18 cellular contexts compared by ENCODE assay signal in genomic region chr14:97477353-97477752, GRCh38.
DNase-seq lines count a peak whose midpoint lies in the region; ATAC-seq and TF ChIP-seq lines count a peak whose summit lies in the region.
"Had no signal": no experiment of that assay in that cellular context is flagged by ENCODE, and none has a peak within 500 bp of the region (broad histone marks: within the 10 kb centered on the region; RNA-seq: fewer than 3 reads in every experiment).

No MANE protein-coding gene starts in this region.

- no peak for TF ChIP-seq CTCF in CD8-positive, alpha-beta T cell (IDR thresholded peaks at IDR 0.05)
- TF ChIP-seq CTCF in tibial nerve (IDR thresholded peaks at IDR 0.05): no peak

- H3K4me3 ChIP-seq in CD8-positive, alpha-beta T cell (ENCODE audit: low read depth, low read length): no peak overlapping the region
- H3K4me3 ChIP-seq in tibial nerve: no peak overlapping the region
- H3K4me3 ChIP-seq: A549; BLaER1 treated with 17β-estradiol and CSF1 and Interleukin-3, amounts not matched to agents 10 nM and 100 nM had no signal

- H3K36me3 ChIP-seq in CD8-positive, alpha-beta T cell (ENCODE audit: insufficient read depth, low read length): no peaks in the 10 kb centered on the region
- H3K36me3 ChIP-seq in tibial nerve: no peaks in the 10 kb centered on the region
- H3K36me3 ChIP-seq: BLaER1 treated with 17β-estradiol and CSF1 and Interleukin-3, amounts not matched to agents 10 nM and 100 nM had no signal

- POLR2A ChIA-PET in CD8-positive, alpha-beta T cell (lab: Charles Lee): interaction anchor here (1.3 kb wide), 1 partner anchor 14 kb away, joined by 4 read pairs; no protein-coding TSS in a partner anchor

- no peaks in the 10 kb centered on the region for H3K9me3 ChIP-seq in CD8-positive, alpha-beta T cell (ENCODE audit: low read length)
- H3K9me3 ChIP-seq in tibial nerve: no peaks in the 10 kb centered on the region
- H3K9me3 ChIP-seq: A549, Caco-2 had no signal

- H3K36me3 Mint-ChIP-seq in CD8-positive, alpha-beta T cell: peaks cover 16% of the 10 kb centered on the region
- peaks cover 5% of the 10 kb centered on the region for H3K36me3 Mint-ChIP-seq in central memory CD8-positive, alpha-beta T cell (ENCODE audit: insufficient read depth)
- H3K36me3 Mint-ChIP-seq in immature natural killer cell: peaks cover 7 to 21% (median 15%) of the 10 kb centered on the region in 3 donors
- peaks cover 10% of the 10 kb centered on the region for H3K36me3 Mint-ChIP-seq in natural killer cell treated with Interleukin-12 subunit alpha and Interleukin-12 subunit beta and Interleukin-15 and Interleukin-18, amount 100 ng/mL, for 72 hours

- no peak for DNase-seq in CD8-positive, alpha-beta T cell
- peak in 1 of 2 donors; percentile 27 for DNase-seq in central memory CD8-positive, alpha-beta T cell (ENCODE audit: low spot score in 2 of 2)
- DNase-seq in immature natural killer cell: peak; percentile 38 to 52 (median 44)
- no peak for DNase-seq in natural killer cell treated with Interleukin-12 subunit alpha and Interleukin-12 subunit beta and Interleukin-15 and Interleukin-18, amount 100 ng/mL, for 72 hours (ENCODE audit: low spot score)
- no peak for DNase-seq in tibial nerve (ENCODE audit: low spot score in 2 of 2)
- DNase-seq in NCI-H2196 treated with DMSO at 0.1 percent for 48 hours (lab: John Stamatoyannopoulos, UW; ENCODE audit: unreplicated experiment): no peak
- DNase-seq: AML-193; Caco-2; Calu3; CD4-positive, alpha-beta T cell; DMS79 treated with DMSO at 0.1 percent for 48 hours; GF-D8 had no signal

- CTCF ChIA-PET in CD8-positive, alpha-beta T cell (lab: Charles Lee): interaction anchor here (1.0 kb wide), 1 partner anchor 112 kb away, joined by 3 read pairs; no protein-coding TSS in a partner anchor

- no peak overlapping the region for H3K27ac ChIP-seq in CD8-positive, alpha-beta T cell (ENCODE audit: low read depth, low read length)
- no peak overlapping the region for H3K27ac ChIP-seq in tibial nerve
- H3K27ac ChIP-seq: 22Rv1; A549; BLaER1 treated with 17β-estradiol and CSF1 and Interleukin-3, amounts not matched to agents 10 nM and 100 nM; C4-2B had no signal

- peak overlapping the region; percentile 25 for H3K27ac Mint-ChIP-seq in CD8-positive, alpha-beta T cell
- H3K27ac Mint-ChIP-seq in central memory CD8-positive, alpha-beta T cell (ENCODE audit: low read depth): no peak overlapping the region
- peak overlapping the region in 1 of 6 donors; percentile 36 for H3K27ac Mint-ChIP-seq in immature natural killer cell
- H3K27ac Mint-ChIP-seq in natural killer cell treated with Interleukin-12 subunit alpha and Interleukin-12 subunit beta and Interleukin-15 and Interleukin-18, amount 100 ng/mL, for 72 hours: no peak overlapping the region
- H3K27ac Mint-ChIP-seq: B cell; CD4-positive, alpha-beta T cell had no signal

- TF ChIP-seq EP300 in tibial nerve (IDR thresholded peaks at IDR 0.05): no peak

- no peaks in the 10 kb centered on the region for H3K9me3 Mint-ChIP-seq in CD8-positive, alpha-beta T cell
- H3K9me3 Mint-ChIP-seq in central memory CD8-positive, alpha-beta T cell: no peaks in the 10 kb centered on the region
- no peaks in the 10 kb centered on the region for H3K9me3 Mint-ChIP-seq in immature natural killer cell
- peaks cover 3% of the 10 kb centered on the region for H3K9me3 Mint-ChIP-seq in natural killer cell treated with Interleukin-12 subunit alpha and Interleukin-12 subunit beta and Interleukin-15 and Interleukin-18, amount 100 ng/mL, for 72 hours
- H3K9me3 Mint-ChIP-seq: CD4-positive, alpha-beta T cell had no signal

- peaks cover 18% of the 10 kb centered on the region for H3K4me1 Mint-ChIP-seq in CD8-positive, alpha-beta T cell (ENCODE audit: low read depth)
- H3K4me1 Mint-ChIP-seq in central memory CD8-positive, alpha-beta T cell: peaks cover 38% of the 10 kb centered on the region
- peaks cover 24 to 25% of the 10 kb centered on the region in 2 donors for H3K4me1 Mint-ChIP-seq in immature natural killer cell
- H3K4me1 Mint-ChIP-seq in natural killer cell treated with Interleukin-12 subunit alpha and Interleukin-12 subunit beta and Interleukin-15 and Interleukin-18, amount 100 ng/mL, for 72 hours (ENCODE audit: low read depth in 2 of 2): peaks cover 12 to 18% of the 10 kb centered on the region in 2 donors
- H3K4me1 Mint-ChIP-seq: B cell had no signal

- no peaks in the 10 kb centered on the region for H3K27me3 Mint-ChIP-seq in CD8-positive, alpha-beta T cell (ENCODE audit: low read depth)
- H3K27me3 Mint-ChIP-seq in central memory CD8-positive, alpha-beta T cell: no peaks in the 10 kb centered on the region
- peaks cover 0 to 7% (median 6%) of the 10 kb centered on the region in 3 donors for H3K27me3 Mint-ChIP-seq in immature natural killer cell (ENCODE audit: low read depth in 3 of 3)
- H3K27me3 Mint-ChIP-seq in natural killer cell treated with Interleukin-12 subunit alpha and Interleukin-12 subunit beta and Interleukin-15 and Interleukin-18, amount 100 ng/mL, for 72 hours: peaks cover 7 to 14% of the 10 kb centered on the region in 2 donors
- H3K27me3 Mint-ChIP-seq: B cell; CD4-positive, alpha-beta T cell had no signal

- peak; percentile 34 for ATAC-seq in CD8-positive, alpha-beta T cell
- ATAC-seq in central memory CD8-positive, alpha-beta T cell (replicated peaks; ENCODE audit: extremely low read depth, poor library complexity, severe bottlenecking): peak; percentile 98
- ATAC-seq in natural killer cell treated with Interleukin-12 subunit alpha and Interleukin-12 subunit beta and Interleukin-15 and Interleukin-18, amount 100 ng/mL, for 72 hours: peak; percentile 38 to 43
- no peak for ATAC-seq in GM21367 (IDR thresholded peaks at IDR 0.05; ENCODE audit: unreplicated experiment)
- ATAC-seq: A549 had no signal

- no peaks in the 10 kb centered on the region for H3K27me3 ChIP-seq in CD8-positive, alpha-beta T cell (ENCODE audit: insufficient read depth, low read length)
- no peaks in the 10 kb centered on the region for H3K27me3 ChIP-seq in tibial nerve
- H3K27me3 ChIP-seq: BLaER1 treated with 17β-estradiol and CSF1 and Interleukin-3, amounts not matched to agents 10 nM and 100 nM had no signal

- WGBS in tibial nerve, 2 donors: 70 to 78% methylated on average over 4 of the region's 4 CpGs

- intact Hi-C loops in CD8-positive, alpha-beta T cell (cut with DNase I, micrococcal nuclease): no loop called here

- no peak for TF ChIP-seq POLR2A in tibial nerve (IDR thresholded peaks at IDR 0.05)

- H3K4me3 Mint-ChIP-seq in CD8-positive, alpha-beta T cell: no peak overlapping the region
- no peak overlapping the region for H3K4me3 Mint-ChIP-seq in central memory CD8-positive, alpha-beta T cell
- H3K4me3 Mint-ChIP-seq in immature natural killer cell: peak overlapping the region in 3 of 5 donors; percentile 6 to 50 (median 33)
- H3K4me3 Mint-ChIP-seq in natural killer cell treated with Interleukin-12 subunit alpha and Interleukin-12 subunit beta and Interleukin-15 and Interleukin-18, amount 100 ng/mL, for 72 hours: no peak overlapping the region
- H3K4me3 Mint-ChIP-seq: B cell; CD4-positive, alpha-beta T cell had no signal

- no peaks in the 10 kb centered on the region for H3K4me1 ChIP-seq in CD8-positive, alpha-beta T cell (ENCODE audit: insufficient read depth, low read length)
- no peaks in the 10 kb centered on the region for H3K4me1 ChIP-seq in tibial nerve
- H3K4me1 ChIP-seq: A549; BLaER1 treated with 17β-estradiol and CSF1 and Interleukin-3, amounts not matched to agents 10 nM and 100 nM; Caco-2 had no signal

Comparison
In these comparisons a context has a peak if more than half of its experiments do, and no peak if none do; other contexts are left out.
1. DNase-seq: peak in immature natural killer cell (3 of 3); none in CD8-positive, alpha-beta T cell (0 of 7), natural killer cell treated with Interleukin-12 subunit alpha and Interleukin-12 subunit beta and Interleukin-15 and Interleukin-18, amount 100 ng/mL, for 72 hours (single experiment), tibial nerve (0 of 2) and NCI-H2196 treated with DMSO at 0.1 percent for 48 hours (single experiment).
2. H3K4me3 Mint-ChIP-seq: peak in immature natural killer cell (3 of 5); none in CD8-positive, alpha-beta T cell (single experiment), central memory CD8-positive, alpha-beta T cell (single experiment) and natural killer cell treated with Interleukin-12 subunit alpha and Interleukin-12 subunit beta and Interleukin-15 and Interleukin-18, amount 100 ng/mL, for 72 hours (single experiment).